6 cellular contexts compared by ENCODE assay signal in the genomic region with DNA sequence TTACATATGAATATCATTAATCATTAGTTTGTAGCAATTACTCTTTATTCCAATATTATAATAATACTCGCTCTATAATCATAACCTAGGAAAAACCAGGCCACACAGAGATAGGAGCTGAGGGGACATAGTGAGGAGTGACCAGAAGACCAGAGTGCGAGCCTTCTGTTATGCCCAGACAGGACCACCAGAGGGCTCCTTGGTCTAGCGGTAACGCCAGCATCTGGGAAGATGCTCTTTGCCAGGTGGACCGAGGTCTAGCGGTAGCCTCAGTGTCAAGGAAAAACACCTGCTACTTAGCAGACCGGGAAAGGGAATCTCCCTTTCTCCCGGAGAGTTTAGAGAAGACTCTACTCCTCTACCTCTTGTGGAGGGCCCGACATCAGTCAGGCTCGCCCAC. TPM values are rescaled to one million over a fixed set of nuclear protein-coding genes. Genes with fewer than 3 reads are reported as not detected.
DNase-seq lines count a peak whose midpoint lies in the region; ATAC-seq and TF ChIP-seq lines count a peak whose summit lies in the region.
"Not testable (repeated sequence)": the region's sequence is repeated elsewhere in the genome, so short reads cannot be mapped to it uniquely, and the experiment has no call there.

No MANE protein-coding gene starts in this region.

- not testable (repeated sequence) for H3K9ac ChIP-seq in OCI-LY1 (ENCODE audit: low read length); mesendoderm (ENCODE audit: low read length)

- H3K9me3 ChIP-seq in OCI-LY1 (ENCODE audit: low read length); esophagus muscularis mucosa; upper lobe of right lung: not testable (repeated sequence)

- ATAC-seq in upper lobe of right lung = not testable (repeated sequence)

- H3K27ac ChIP-seq in OCI-LY1 (ENCODE audit: low read depth, low read length, poor library complexity, severe bottlenecking); esophagus muscularis mucosa (replicated peaks in 1 of 4); mesendoderm (ENCODE audit: low read depth, low read length); upper lobe of right lung: not testable (repeated sequence)

- H3K36me3 Mint-ChIP-seq in activated naive CD8-positive, alpha-beta T cell treated with anti-CD3 and anti-CD28 coated beads for 36 hours = peaks cover 43% of the 10 kb centered on the region

- H3K79me1 ChIP-seq in mesendoderm (ENCODE audit: low read length) = peaks cover 30% of the 10 kb centered on the region

- H3K4me1 ChIP-seq in OCI-LY1 (ENCODE audit: insufficient read depth, low read length, severe bottlenecking) (peaks cover 14% of the 10 kb centered on the region), esophagus muscularis mucosa (peaks cover 4 to 26% (median 15%) of the 10 kb centered on the region in 4 donors), upper lobe of right lung (peaks cover 11% of the 10 kb centered on the region)
- H3K4me1 ChIP-seq in mesendoderm (ENCODE audit: control insufficient read depth, low read depth, low read length) = not testable (repeated sequence)

- H3K18ac ChIP-seq in mesendoderm (ENCODE audit: low read length) = not testable (repeated sequence)

- H3K4ac ChIP-seq in mesendoderm (ENCODE audit: low read depth, low read length) = not testable (repeated sequence)

- H2AK5ac ChIP-seq in mesendoderm (ENCODE audit: low read length) = not testable (repeated sequence)

- H4K8ac ChIP-seq in mesendoderm (ENCODE audit: low read depth, low read length) = not testable (repeated sequence)

- not testable (repeated sequence) for H3K4me2 ChIP-seq in OCI-LY1 (ENCODE audit: low read length); mesendoderm (ENCODE audit: low read length)

- H4K20me1 ChIP-seq in OCI-LY1 (ENCODE audit: insufficient read depth, low read length) = not testable (repeated sequence)

- not testable (repeated sequence) for H3K9me3 Mint-ChIP-seq in activated naive CD8-positive, alpha-beta T cell treated with anti-CD3 and anti-CD28 coated beads for 36 hours

- not testable (repeated sequence) for H2BK15ac ChIP-seq in mesendoderm (replicated peaks; ENCODE audit: low read depth)

- not testable (repeated sequence) for H3F3A ChIP-seq in OCI-LY1 (ENCODE audit: insufficient read depth, low read length)

- peaks cover 18% of the 10 kb centered on the region for H3K4me1 Mint-ChIP-seq in activated naive CD8-positive, alpha-beta T cell treated with anti-CD3 and anti-CD28 coated beads for 36 hours

- H3K27me3 Mint-ChIP-seq in activated naive CD8-positive, alpha-beta T cell treated with anti-CD3 and anti-CD28 coated beads for 36 hours = not testable (repeated sequence)

- H3K4me3 ChIP-seq in GM12865 (ENCODE audit: low read depth, low read length); OCI-LY1 (ENCODE audit: low read depth, low read length, poor library complexity, severe bottlenecking); esophagus muscularis mucosa; mesendoderm (ENCODE audit: low read length); upper lobe of right lung: not testable (repeated sequence)

- WGBS in esophagus muscularis mucosa = 77% methylated on average over 10 of the region's 10 CpGs
- WGBS in mesendoderm (ENCODE audit: extremely low coverage, insufficient coverage, low lambda C conversion rate) = no CpG with 5 or more reads among the region's 10 CpGs

- not testable (repeated sequence) for H3K27me3 ChIP-seq in OCI-LY1 (ENCODE audit: insufficient read depth, low read length); esophagus muscularis mucosa; mesendoderm (ENCODE audit: insufficient read depth, low read length, poor library complexity); upper lobe of right lung

- intact Hi-C loops in esophagus muscularis mucosa (cut with DNase I); upper lobe of right lung (cut with DNase I): not testable (repeated sequence)

- not testable (repeated sequence) for H3K23ac ChIP-seq in mesendoderm (ENCODE audit: low read length)

- DNase-seq in GM12865 (ENCODE audit: low read depth); esophagus muscularis mucosa (ENCODE audit: extremely low spot score); upper lobe of right lung: not testable (repeated sequence)
- peak; percentile 13 for DNase-seq in activated naive CD8-positive, alpha-beta T cell treated with anti-CD3 and anti-CD28 coated beads for 36 hours
- peak; percentile 30 for DNase-seq in mesendoderm

- H2AFZ ChIP-seq in OCI-LY1 (ENCODE audit: low read length) = not testable (repeated sequence)

- not testable (repeated sequence) for H2BK5ac ChIP-seq in mesendoderm (ENCODE audit: low read length)

- H3K79me2 ChIP-seq in OCI-LY1 (ENCODE audit: insufficient read depth, low read length) (peaks cover 12% of the 10 kb centered on the region), mesendoderm (ENCODE audit: control insufficient read depth, insufficient read depth, low read length) (peaks cover 33% of the 10 kb centered on the region)

- H2BK120ac ChIP-seq in mesendoderm (ENCODE audit: low read depth, low read length) = not testable (repeated sequence)

- peak; percentile 19 for TF ChIP-seq CTCF in GM12865 (IDR thresholded peaks at IDR 0.05; ENCODE audit: insufficient read depth, low read depth, low read length, missing control alignments)
- TF ChIP-seq CTCF in OCI-LY1 (IDR thresholded peaks at IDR 0.05; ENCODE audit: low read length) = peak; percentile 25; the same call in 1 of the 2 replicates
- peak; percentile 44 to 67 (median 49) for TF ChIP-seq CTCF in esophagus muscularis mucosa (IDR thresholded peaks at IDR 0.05)
- peak; percentile 47 for TF ChIP-seq CTCF in upper lobe of right lung (IDR thresholded peaks at IDR 0.05)

- peaks cover 44% of the 10 kb centered on the region for H3K36me3 ChIP-seq in OCI-LY1 (ENCODE audit: insufficient read depth, low read length)
- H3K36me3 ChIP-seq in esophagus muscularis mucosa; mesendoderm (ENCODE audit: control insufficient read depth, insufficient read depth, low read length); upper lobe of right lung: not testable (repeated sequence)

- not testable (repeated sequence) for TF ChIP-seq EP300 in esophagus muscularis mucosa (IDR thresholded peaks at IDR 0.05)

- H3K4me3 Mint-ChIP-seq in activated naive CD8-positive, alpha-beta T cell treated with anti-CD3 and anti-CD28 coated beads for 36 hours = not testable (repeated sequence)

- TF ChIP-seq POLR2A in esophagus muscularis mucosa (IDR thresholded peaks at IDR 0.05; ENCODE audit: low read depth) = not testable (repeated sequence)

- not testable (repeated sequence) for H3K9me2 ChIP-seq in OCI-LY1 (ENCODE audit: low read depth, low read length)

- H4K5ac ChIP-seq in mesendoderm (ENCODE audit: low read length) = not testable (repeated sequence)

- not testable (repeated sequence) for H3K27ac Mint-ChIP-seq in activated naive CD8-positive, alpha-beta T cell treated with anti-CD3 and anti-CD28 coated beads for 36 hours

- not testable (repeated sequence) for H3K56ac ChIP-seq in mesendoderm (ENCODE audit: low read length)

RNA-seq across cellular contexts. Expression of a gene that starts 4.7 kb away (rescaled TPM):
- 10 to 100 TPM; 29.0 to 29.7 TPM for total RNA-seq in activated naive CD8-positive, alpha-beta T cell treated with anti-CD3 and anti-CD28 coated beads for 36 hours
- total RNA-seq in esophagus muscularis mucosa (10 to 100 TPM in 3 of 4 donors, 1 to 10 TPM in 1; 9.3 to 18.4 (median 14.4) TPM), upper lobe of right lung (39.0 TPM)
- polyA plus RNA-seq in mesendoderm (2013, experiment 1 of 2) = 13.4 TPM
- 12.7 TPM for polyA plus RNA-seq in mesendoderm (2013, experiment 2 of 2)

RNA-seq across cellular contexts. Expression of a gene that starts 4.8 kb away (rescaled TPM):
- 10 to 100 TPM; 20.8 to 21.0 TPM for total RNA-seq in activated naive CD8-positive, alpha-beta T cell treated with anti-CD3 and anti-CD28 coated beads for 36 hours
- total RNA-seq in esophagus muscularis mucosa = 10 to 100 TPM; 25.3 to 35.6 (median 31.2) TPM
- polyA plus RNA-seq in mesendoderm (2013, experiment 1 of 2) = 21.9 TPM
- polyA plus RNA-seq in mesendoderm (2013, experiment 2 of 2) = 22.2 TPM
- 22.0 TPM for total RNA-seq in upper lobe of right lung

RNA-seq across cellular contexts. Expression of a gene that starts 27.2 kb away (rescaled TPM):
- 10 to 100 TPM; 72.7 to 79.8 TPM for total RNA-seq in activated naive CD8-positive, alpha-beta T cell treated with anti-CD3 and anti-CD28 coated beads for 36 hours
- total RNA-seq in esophagus muscularis mucosa (10 to 100 TPM; 64.6 to 96.5 (median 78.0) TPM), upper lobe of right lung (46.1 TPM)
- 60.6 TPM for polyA plus RNA-seq in mesendoderm (2013, experiment 1 of 2)
- 59.5 TPM for polyA plus RNA-seq in mesendoderm (2013, experiment 2 of 2)

RNA-seq across cellular contexts. Expression of a gene that starts 54.3 kb away (rescaled TPM):
- total RNA-seq in activated naive CD8-positive, alpha-beta T cell treated with anti-CD3 and anti-CD28 coated beads for 36 hours = 1 to 10 TPM; 2.0 TPM
- total RNA-seq in esophagus muscularis mucosa = 1 to 10 TPM in 3 of 4 donors, under 1 TPM in 1; 0.57 to 3.3 (median 1.5) TPM
- polyA plus RNA-seq in mesendoderm (2013, experiment 1 of 2) = 1.8 TPM
- 1.8 TPM for polyA plus RNA-seq in mesendoderm (2013, experiment 2 of 2)
- total RNA-seq in upper lobe of right lung = 1.2 TPM

RNA-seq across cellular contexts. Expression of a gene that starts 54.3 kb away (rescaled TPM):
- 10 to 100 TPM; 24.0 to 26.2 TPM for total RNA-seq in activated naive CD8-positive, alpha-beta T cell treated with anti-CD3 and anti-CD28 coated beads for 36 hours
- total RNA-seq in esophagus muscularis mucosa = 10 to 100 TPM in 3 of 4 donors, 1 to 10 TPM in 1; 9.6 to 13.3 (median 12.4) TPM
- polyA plus RNA-seq in mesendoderm (2013, experiment 1 of 2) = 9.5 TPM
- 8.6 TPM for polyA plus RNA-seq in mesendoderm (2013, experiment 2 of 2)
- 25.6 TPM for total RNA-seq in upper lobe of right lung
